In genomic region chr11:36492724-36493304, GRCh38 we compare ENCODE assay signal across 9 cellular contexts. TPM values are rescaled to one million over a fixed set of nuclear protein-coding genes. Genes with fewer than 3 reads are reported as not detected.
DNase-seq lines count a peak whose midpoint lies in the region; ATAC-seq, FAIRE-seq and TF ChIP-seq lines count a peak whose summit lies in the region.
"Had no signal": no experiment of that assay in that cellular context is flagged by ENCODE, and none has a peak within 500 bp of the region (broad histone marks: within the 10 kb centered on the region; RNA-seq: fewer than 3 reads in every experiment).

No MANE protein-coding gene starts in this region.

- no peak overlapping the region for H3K4me3 Mint-ChIP-seq in memory B cell

- peaks cover 9% of the 10 kb centered on the region for H3K4me1 Mint-ChIP-seq in memory B cell

- H3K9me3 Mint-ChIP-seq in memory B cell, result no peaks in the 10 kb centered on the region

- FAIRE-seq in HTR-8/SVneo (lab: Jason Lieb, UNC), result no peak

- TF ChIP-seq CTCF in RWPE2 (IDR thresholded peaks at IDR 0.05; ENCODE audit: poor library complexity, severe bottlenecking), result peak; percentile 95
- peak; percentile 61 to 91 (median 80) for TF ChIP-seq CTCF in dorsolateral prefrontal cortex (IDR thresholded peaks at IDR 0.05 in 54 of 56, conservative IDR thresholded peaks at IDR 0.05 in 2 of 56; ENCODE audit: low read depth in 1 of 56, partially characterized antibody in 56 of 56)

- no peak overlapping the region for H3K27ac ChIP-seq in RWPE2 (ENCODE audit: poor library complexity, severe bottlenecking)
- peak overlapping the region in 16 of 59 donors; percentile 3 to 60 (median 28) for H3K27ac ChIP-seq in dorsolateral prefrontal cortex
- H3K27ac ChIP-seq: epithelial cell of prostate had no signal

- H3K27ac Mint-ChIP-seq in memory B cell, result peak overlapping the region; percentile 22

- peak; percentile 9 for DNase-seq in stimulated activated CD4-positive, alpha-beta T cell treated with anti-CD3 and anti-CD28 coated beads, Interleukin-2, amount 100 ng/mL, for 4 hours (ENCODE audit: low read depth)
- no peak for DNase-seq in stimulated activated CD4-positive, alpha-beta T cell treated with anti-CD3 and anti-CD28 coated beads, Interleukin-1b, Interleukin-23, amount 100 ng/mL, for 48 hours
- DNase-seq in HTR-8/SVneo (ENCODE audit: insufficient read length, low spot score), result peak; percentile 39
- DNase-seq in RWPE2 (ENCODE audit: low spot score), result no peak
- peak in 1 of 10 donors; percentile 28 for DNase-seq in dorsolateral prefrontal cortex
- DNase-seq in memory B cell (ENCODE audit: low spot score in 2 of 2), result peak in 1 of 2 donors; percentile 35
- DNase-seq in HuH-7 (ENCODE audit: low spot score), result no peak

- no peak overlapping the region for H3K4me3 ChIP-seq in RWPE2 (ENCODE audit: severe bottlenecking)
- H3K4me3 ChIP-seq in dorsolateral prefrontal cortex, result no peak overlapping the region

- intact Hi-C loops in dorsolateral prefrontal cortex (cut with DNase I), result loop anchor here in 1 of 2 donors (5.0 to 10.0 kb wide), 2 partner anchors 201 to 878 kb away; partner anchors contain the start of gene FJX1

- H3K36me3 ChIP-seq in RWPE2 (ENCODE audit: low read depth), result peaks cover 94% of the 10 kb centered on the region

- no peaks in the 10 kb centered on the region for H3K9me3 ChIP-seq in RWPE2 (ENCODE audit: severe bottlenecking)

- no peaks in the 10 kb centered on the region for H3K27me3 Mint-ChIP-seq in memory B cell

- ATAC-seq in RWPE2 (ENCODE audit: low read depth), result no peak
- peak; percentile 47 for ATAC-seq in memory B cell (ENCODE audit: low read depth)
- no peak for ATAC-seq in HG03280 (IDR thresholded peaks at IDR 0.05; ENCODE audit: unreplicated experiment)

- H3K27me3 ChIP-seq in RWPE2 (ENCODE audit: insufficient read depth, poor library complexity, severe bottlenecking) (no peaks in the 10 kb centered on the region), dorsolateral prefrontal cortex (no peaks in the 10 kb centered on the region)

- peaks cover 31% of the 10 kb centered on the region for H3K36me3 Mint-ChIP-seq in memory B cell

- H3K4me1 ChIP-seq in RWPE2 (ENCODE audit: insufficient read depth, poor library complexity, severe bottlenecking), result no peaks in the 10 kb centered on the region

RNA-seq across cellular contexts. Expression of gene TRAF6, which starts 17.3 kb away (rescaled TPM):
- 10 to 100 TPM; 13.8 to 27.7 (median 20.8) TPM for total RNA-seq in dorsolateral prefrontal cortex

Comparison
In these comparisons a context has a peak if more than half of its experiments do, and no peak if none do; other contexts are left out.
1. DNase-seq: peak in stimulated activated CD4-positive, alpha-beta T cell treated with anti-CD3 and anti-CD28 coated beads, Interleukin-2, amount 100 ng/mL, for 4 hours (single experiment) and HTR-8/SVneo (single experiment); none in stimulated activated CD4-positive, alpha-beta T cell treated with anti-CD3 and anti-CD28 coated beads, Interleukin-1b, Interleukin-23, amount 100 ng/mL, for 48 hours (single experiment), RWPE2 (single experiment) and HuH-7 (single experiment).